Comparison of ENCODE assay signal across 8 cellular contexts in the genomic region with DNA sequence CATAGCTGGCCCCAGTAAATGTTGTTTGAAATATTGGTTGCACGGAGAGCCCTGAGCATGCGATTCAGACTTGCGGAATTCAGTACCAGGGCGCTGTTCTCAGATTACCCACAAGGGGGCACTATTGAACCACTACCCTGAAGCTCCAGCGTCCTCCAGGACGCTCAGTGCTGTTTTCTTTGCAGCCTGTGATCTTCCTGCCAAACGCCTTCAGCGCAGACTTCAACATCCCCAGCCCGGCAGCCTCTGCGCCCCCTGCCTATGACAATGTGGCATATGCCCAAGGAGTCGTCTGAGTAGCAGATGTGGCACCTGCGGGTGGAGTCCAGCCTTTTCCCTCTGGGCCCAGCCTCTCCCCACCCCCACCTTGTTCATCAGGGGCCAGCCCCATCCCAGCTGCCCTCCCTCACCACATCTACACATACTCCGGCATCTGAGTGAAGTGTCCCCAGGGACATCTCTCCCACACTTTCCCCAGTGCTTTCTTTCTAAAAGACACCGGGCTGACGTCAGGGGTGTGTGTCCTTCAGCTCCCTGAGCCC.
DNase-seq lines count a peak whose midpoint lies in the region; ATAC-seq lines count a peak whose summit lies in the region.

No MANE protein-coding gene starts in this region.

- DNase-seq in activated gamma-delta T cell treated with Interleukin-2 at 50 U/mL for 16 hours (peak; percentile 80), activated gamma-delta T cell (lab: John Stamatoyannopoulos, UW) (no peak), NCI-H1930 (lab: John Stamatoyannopoulos, UW) (peak; percentile 28 to 66), T1000 (lab: John Stamatoyannopoulos, UW) (peak; percentile 62), astrocyte of the hippocampus (ENCODE audit: low read depth, low spot score) (peak; percentile 94), iPS DF 4.7 (ENCODE audit: extremely low read depth, low spot score) (peak; percentile 75)
- DNase-seq in stimulated activated CD4-positive, alpha-beta T cell treated with anti-CD3 and anti-CD28 coated beads, Interleukin-12 subunit alpha, Interleukin-12 subunit beta, amount 100 ng/mL, for 24 hours (ENCODE audit: low read depth in 2 of 2), result peak; percentile 67 to 87

- ATAC-seq in HG02943 (IDR thresholded peaks at IDR 0.05; ENCODE audit: low read depth, unreplicated experiment), result peak; percentile 81
